In the genomic region with DNA sequence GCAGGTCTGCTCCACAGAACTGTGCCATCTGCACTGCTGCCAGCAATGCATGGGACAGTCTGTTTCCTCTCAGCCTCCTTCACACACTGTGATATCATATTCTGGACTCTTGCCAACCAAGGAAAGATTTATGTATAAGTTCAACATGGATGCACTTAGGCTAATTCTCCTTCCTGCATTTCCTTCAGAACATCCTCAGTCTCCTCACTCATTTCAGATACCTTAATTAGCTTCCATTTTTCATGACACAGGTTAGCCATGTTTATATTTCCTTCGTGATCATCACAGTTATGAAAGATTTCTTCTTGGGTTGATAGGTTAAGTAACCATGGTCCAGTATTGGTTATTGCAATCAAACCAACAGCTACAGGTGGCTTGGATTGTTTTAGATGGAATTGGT, we compare ENCODE assay signal across 1 cellular context.
TF ChIP-seq lines count a peak whose summit lies in the region.

No MANE protein-coding gene starts in this region.

TF ChIP-seq in K562, 482 proteins besides CTCF, POLR2A, EP300 and RAD21 (continued from another document and continues in another):
- TF ChIP-seq, protein P1, sequence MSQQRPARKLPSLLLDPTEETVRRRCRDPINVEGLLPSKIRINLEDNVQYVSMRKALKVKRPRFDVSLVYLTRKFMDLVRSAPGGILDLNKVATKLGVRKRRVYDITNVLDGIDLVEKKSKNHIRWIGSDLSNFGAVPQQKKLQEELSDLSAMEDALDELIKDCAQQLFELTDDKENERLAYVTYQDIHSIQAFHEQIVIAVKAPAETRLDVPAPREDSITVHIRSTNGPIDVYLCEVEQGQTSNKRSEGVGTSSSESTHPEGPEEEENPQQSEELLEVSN (IDR thresholded peaks at IDR 0.05; ENCODE audit: borderline replicate concordance in 1 of 2, extremely low read depth in 1 of 2, insufficient read depth in 1 of 2, insufficient read length in 1 of 2, low read depth in 1 of 2, low read length in 1 of 2, poor library complexity in 1 of 2, severe bottlenecking in 1 of 2), result no peak
- TF ChIP-seq NFE2L1 (tag; IDR thresholded peaks at IDR 0.05; ENCODE audit: borderline replicate concordance, low read depth) (peak; percentile 49; the same call in 1 of the 2 replicates), SMC3 (conservative IDR thresholded peaks at IDR 0.05; ENCODE audit: insufficient read depth, low read depth, low read length) (no peak), NFIC (IDR thresholded peaks at IDR 0.05) (peak; percentile 95), KLF13 (tag; IDR thresholded peaks at IDR 0.05; ENCODE audit: borderline replicate concordance, low read depth) (peak; percentile 66; the same call in 1 of the 2 replicates), RFX5 (IDR thresholded peaks at IDR 0.05; ENCODE audit: low read depth, low read length) (no peak), LCOR (CRISPR knock-in tag; IDR thresholded peaks at IDR 0.05) (no peak), SOX6 (IDR thresholded peaks at IDR 0.05) (no peak), HNRNPK (IDR thresholded peaks at IDR 0.05; ENCODE audit: low read depth, low read length, poor library complexity, severe bottlenecking) (no peak), TEAD2 (tag; IDR thresholded peaks at IDR 0.05) (peak; percentile 88), MEF2D (tag; conservative IDR thresholded peaks at IDR 0.05; ENCODE audit: low read depth) (peak; percentile 92), SMAD4 (CRISPR knock-in tag; conservative IDR thresholded peaks at IDR 0.05) (peak; percentile 67), PYGO2 (tag; IDR thresholded peaks at IDR 0.05) (peak; percentile 86), KLF16 (IDR thresholded peaks at IDR 0.05) (no peak), DMBX1 (CRISPR knock-in tag; IDR thresholded peaks at IDR 0.05; ENCODE audit: borderline replicate concordance) (peak; percentile 88), TEAD1 (CRISPR knock-in tag; IDR thresholded peaks at IDR 0.05) (peak in 1 of 2 experiments; percentile 87; a peak in 2 of 4 replicates), ATF1 (CRISPR knock-in tag; IDR thresholded peaks at IDR 0.05) (no peak), ATF1 (tag; IDR thresholded peaks at IDR 0.05) (peak; percentile 33; the same call in 1 of the 2 replicates), CREM (IDR thresholded peaks at IDR 0.05; ENCODE audit: low read depth) (no peak), TAF7 (tag; IDR thresholded peaks at IDR 0.05) (0 out of 2 replicates have a peak, but pooled peaks have one; percentile 43), KLF6 (CRISPR knock-in tag; IDR thresholded peaks at IDR 0.05; ENCODE audit: borderline replicate concordance) (peak; percentile 91; the same call in 1 of the 2 replicates), ZNF584 (CRISPR knock-in tag; IDR thresholded peaks at IDR 0.05; ENCODE audit: low read depth) (peak; percentile 63; the same call in 1 of the 2 replicates), ZNF12 (CRISPR knock-in tag; IDR thresholded peaks at IDR 0.05) (peak; percentile 87), SREBF2 (CRISPR knock-in tag; IDR thresholded peaks at IDR 0.05) (no peak), ZKSCAN8 (CRISPR knock-in tag; IDR thresholded peaks at IDR 0.05) (peak; percentile 51; the same call in 1 of the 2 replicates), ZNF79 (CRISPR knock-in tag; IDR thresholded peaks at IDR 0.05; ENCODE audit: low read depth) (no peak), HNRNPH1 (optimal IDR thresholded peaks at IDR 0.05; ENCODE audit: low read depth, low read length) (no peak), GABPB2 (CRISPR knock-in tag; conservative IDR thresholded peaks at IDR 0.05) (no peak), ZNF217 (CRISPR knock-in tag; IDR thresholded peaks at IDR 0.05) (no peak), JUND (IDR thresholded peaks at IDR 0.05; ENCODE audit: borderline replicate concordance, low read depth, low read length) (no peak), JUND (tag; IDR thresholded peaks at IDR 0.05; ENCODE audit: borderline replicate concordance, low read depth, low read length) (peak; percentile 81; the same call in 2 of the 3 replicates), KAT2B (IDR thresholded peaks at IDR 0.05; ENCODE audit: low read depth, low read length) (no peak), ZNF212 (CRISPR knock-in tag; IDR thresholded peaks at IDR 0.05) (no peak), FOXA3 (CRISPR knock-in tag; conservative IDR thresholded peaks at IDR 0.05 in 1 of 2, IDR thresholded peaks at IDR 0.05 in 1 of 2) (0 out of 4 replicates have a peak, but pooled peaks of 1 of the 2 experiments have one; percentile 17), PTTG1 (tag; IDR thresholded peaks at IDR 0.05; ENCODE audit: low read depth) (peak; percentile 93), ZNF75A (CRISPR knock-in tag; IDR thresholded peaks at IDR 0.05) (no peak), CHD4 (IDR thresholded peaks at IDR 0.05; ENCODE audit: insufficient read depth, insufficient replicate concordance, low read depth, low read length, poor library complexity, severe bottlenecking) (no peak)
- TF ChIP-seq, protein P2, sequence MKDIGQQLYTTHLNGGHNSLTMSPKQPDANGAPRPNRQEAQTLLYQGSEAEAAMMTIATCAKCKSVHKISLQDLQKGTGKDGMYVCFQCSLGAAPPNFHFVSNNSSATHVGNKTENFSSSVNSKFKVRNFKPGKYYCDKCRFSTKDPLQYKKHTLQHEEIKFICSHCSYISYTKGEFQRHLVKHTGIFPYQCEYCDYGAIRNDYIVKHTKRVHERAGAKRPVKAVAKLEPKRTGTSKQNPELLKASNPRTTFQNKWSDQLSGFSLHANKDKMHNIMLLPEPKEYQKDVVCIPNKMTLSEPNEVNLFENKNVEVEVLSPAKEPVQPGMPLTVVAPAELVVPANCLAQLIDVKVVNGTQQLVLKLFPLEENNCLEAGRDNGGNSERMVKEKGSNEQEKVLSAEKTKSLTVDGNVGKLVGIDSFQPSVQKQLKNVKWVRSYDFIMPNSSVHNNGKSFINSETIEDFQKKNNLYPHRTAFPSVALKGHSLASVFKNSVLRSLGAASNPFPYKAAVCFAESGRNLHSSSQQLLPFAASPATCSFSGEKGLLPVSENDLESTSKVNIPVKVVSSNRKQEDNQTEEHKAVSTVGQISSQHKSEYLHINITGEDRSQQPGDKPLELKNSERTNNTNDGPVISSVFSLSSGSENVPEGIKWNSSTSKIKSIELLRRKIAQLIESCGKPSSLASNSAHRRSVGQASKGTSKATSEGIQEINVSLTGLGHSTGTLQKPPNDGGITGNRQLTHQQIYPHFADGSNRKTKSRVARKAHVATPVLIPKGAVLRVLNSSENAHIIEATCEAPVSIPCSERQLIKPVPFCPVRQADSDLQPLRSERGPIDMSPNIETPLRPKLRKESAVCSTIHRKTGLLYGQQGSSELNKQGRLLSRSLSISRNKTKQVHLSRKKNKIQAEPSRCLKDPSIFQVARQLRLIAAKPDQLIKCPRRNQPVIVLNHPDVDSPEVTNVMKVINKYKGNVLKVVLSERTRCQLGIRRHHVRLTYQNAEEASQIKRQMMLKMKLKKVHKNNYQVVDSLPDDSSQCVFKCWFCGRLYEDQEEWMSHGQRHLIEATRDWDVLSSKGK (CRISPR knock-in tag; IDR thresholded peaks at IDR 0.05), result no peak
- TF ChIP-seq, protein P3, sequence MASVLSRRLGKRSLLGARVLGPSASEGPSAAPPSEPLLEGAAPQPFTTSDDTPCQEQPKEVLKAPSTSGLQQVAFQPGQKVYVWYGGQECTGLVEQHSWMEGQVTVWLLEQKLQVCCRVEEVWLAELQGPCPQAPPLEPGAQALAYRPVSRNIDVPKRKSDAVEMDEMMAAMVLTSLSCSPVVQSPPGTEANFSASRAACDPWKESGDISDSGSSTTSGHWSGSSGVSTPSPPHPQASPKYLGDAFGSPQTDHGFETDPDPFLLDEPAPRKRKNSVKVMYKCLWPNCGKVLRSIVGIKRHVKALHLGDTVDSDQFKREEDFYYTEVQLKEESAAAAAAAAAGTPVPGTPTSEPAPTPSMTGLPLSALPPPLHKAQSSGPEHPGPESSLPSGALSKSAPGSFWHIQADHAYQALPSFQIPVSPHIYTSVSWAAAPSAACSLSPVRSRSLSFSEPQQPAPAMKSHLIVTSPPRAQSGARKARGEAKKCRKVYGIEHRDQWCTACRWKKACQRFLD (CRISPR knock-in tag; IDR thresholded peaks at IDR 0.05), result peak; percentile 82
- TF ChIP-seq, protein P4, sequence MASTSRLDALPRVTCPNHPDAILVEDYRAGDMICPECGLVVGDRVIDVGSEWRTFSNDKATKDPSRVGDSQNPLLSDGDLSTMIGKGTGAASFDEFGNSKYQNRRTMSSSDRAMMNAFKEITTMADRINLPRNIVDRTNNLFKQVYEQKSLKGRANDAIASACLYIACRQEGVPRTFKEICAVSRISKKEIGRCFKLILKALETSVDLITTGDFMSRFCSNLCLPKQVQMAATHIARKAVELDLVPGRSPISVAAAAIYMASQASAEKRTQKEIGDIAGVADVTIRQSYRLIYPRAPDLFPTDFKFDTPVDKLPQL (IDR thresholded peaks at IDR 0.05; ENCODE audit: extremely low read depth, insufficient read length), result no peak
- TF ChIP-seq, protein P5, sequence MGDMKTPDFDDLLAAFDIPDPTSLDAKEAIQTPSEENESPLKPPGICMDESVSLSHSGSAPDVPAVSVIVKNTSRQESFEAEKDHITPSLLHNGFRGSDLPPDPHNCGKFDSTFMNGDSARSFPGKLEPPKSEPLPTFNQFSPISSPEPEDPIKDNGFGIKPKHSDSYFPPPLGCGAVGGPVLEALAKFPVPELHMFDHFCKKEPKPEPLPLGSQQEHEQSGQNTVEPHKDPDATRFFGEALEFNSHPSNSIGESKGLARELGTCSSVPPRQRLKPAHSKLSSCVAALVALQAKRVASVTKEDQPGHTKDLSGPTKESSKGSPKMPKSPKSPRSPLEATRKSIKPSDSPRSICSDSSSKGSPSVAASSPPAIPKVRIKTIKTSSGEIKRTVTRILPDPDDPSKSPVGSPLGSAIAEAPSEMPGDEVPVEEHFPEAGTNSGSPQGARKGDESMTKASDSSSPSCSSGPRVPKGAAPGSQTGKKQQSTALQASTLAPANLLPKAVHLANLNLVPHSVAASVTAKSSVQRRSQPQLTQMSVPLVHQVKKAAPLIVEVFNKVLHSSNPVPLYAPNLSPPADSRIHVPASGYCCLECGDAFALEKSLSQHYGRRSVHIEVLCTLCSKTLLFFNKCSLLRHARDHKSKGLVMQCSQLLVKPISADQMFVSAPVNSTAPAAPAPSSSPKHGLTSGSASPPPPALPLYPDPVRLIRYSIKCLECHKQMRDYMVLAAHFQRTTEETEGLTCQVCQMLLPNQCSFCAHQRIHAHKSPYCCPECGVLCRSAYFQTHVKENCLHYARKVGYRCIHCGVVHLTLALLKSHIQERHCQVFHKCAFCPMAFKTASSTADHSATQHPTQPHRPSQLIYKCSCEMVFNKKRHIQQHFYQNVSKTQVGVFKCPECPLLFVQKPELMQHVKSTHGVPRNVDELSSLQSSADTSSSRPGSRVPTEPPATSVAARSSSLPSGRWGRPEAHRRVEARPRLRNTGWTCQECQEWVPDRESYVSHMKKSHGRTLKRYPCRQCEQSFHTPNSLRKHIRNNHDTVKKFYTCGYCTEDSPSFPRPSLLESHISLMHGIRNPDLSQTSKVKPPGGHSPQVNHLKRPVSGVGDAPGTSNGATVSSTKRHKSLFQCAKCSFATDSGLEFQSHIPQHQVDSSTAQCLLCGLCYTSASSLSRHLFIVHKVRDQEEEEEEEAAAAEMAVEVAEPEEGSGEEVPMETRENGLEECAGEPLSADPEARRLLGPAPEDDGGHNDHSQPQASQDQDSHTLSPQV (IDR thresholded peaks at IDR 0.05), result peak; percentile 98
- TF ChIP-seq, protein P6, sequence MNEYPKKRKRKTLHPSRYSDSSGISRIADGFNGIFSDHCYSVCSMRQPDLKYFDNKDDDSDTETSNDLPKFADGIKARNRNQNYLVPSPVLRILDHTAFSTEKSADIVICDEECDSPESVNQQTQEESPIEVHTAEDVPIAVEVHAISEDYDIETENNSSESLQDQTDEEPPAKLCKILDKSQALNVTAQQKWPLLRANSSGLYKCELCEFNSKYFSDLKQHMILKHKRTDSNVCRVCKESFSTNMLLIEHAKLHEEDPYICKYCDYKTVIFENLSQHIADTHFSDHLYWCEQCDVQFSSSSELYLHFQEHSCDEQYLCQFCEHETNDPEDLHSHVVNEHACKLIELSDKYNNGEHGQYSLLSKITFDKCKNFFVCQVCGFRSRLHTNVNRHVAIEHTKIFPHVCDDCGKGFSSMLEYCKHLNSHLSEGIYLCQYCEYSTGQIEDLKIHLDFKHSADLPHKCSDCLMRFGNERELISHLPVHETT (CRISPR knock-in tag; conservative IDR thresholded peaks at IDR 0.05 in 1 of 2, IDR thresholded peaks at IDR 0.05 in 1 of 2), result peak in 1 of 2 experiments; percentile 82; a peak in 2 of 4 replicates
- TF ChIP-seq, protein P7, sequence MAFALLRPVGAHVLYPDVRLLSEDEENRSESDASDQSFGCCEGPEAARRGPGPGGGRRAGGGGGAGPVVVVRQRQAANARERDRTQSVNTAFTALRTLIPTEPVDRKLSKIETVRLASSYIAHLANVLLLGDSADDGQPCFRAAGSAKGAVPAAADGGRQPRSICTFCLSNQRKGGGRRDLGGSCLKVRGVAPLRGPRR (CRISPR knock-in tag; IDR thresholded peaks at IDR 0.05), result 0 out of 2 replicates have a peak, but pooled peaks have one; percentile 56
- TF ChIP-seq, protein P8, sequence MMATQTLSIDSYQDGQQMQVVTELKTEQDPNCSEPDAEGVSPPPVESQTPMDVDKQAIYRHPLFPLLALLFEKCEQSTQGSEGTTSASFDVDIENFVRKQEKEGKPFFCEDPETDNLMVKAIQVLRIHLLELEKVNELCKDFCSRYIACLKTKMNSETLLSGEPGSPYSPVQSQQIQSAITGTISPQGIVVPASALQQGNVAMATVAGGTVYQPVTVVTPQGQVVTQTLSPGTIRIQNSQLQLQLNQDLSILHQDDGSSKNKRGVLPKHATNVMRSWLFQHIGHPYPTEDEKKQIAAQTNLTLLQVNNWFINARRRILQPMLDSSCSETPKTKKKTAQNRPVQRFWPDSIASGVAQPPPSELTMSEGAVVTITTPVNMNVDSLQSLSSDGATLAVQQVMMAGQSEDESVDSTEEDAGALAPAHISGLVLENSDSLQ (IDR thresholded peaks at IDR 0.05), result 0 out of 2 replicates have a peak, but pooled peaks have one; percentile 42
- TF ChIP-seq, protein P9, sequence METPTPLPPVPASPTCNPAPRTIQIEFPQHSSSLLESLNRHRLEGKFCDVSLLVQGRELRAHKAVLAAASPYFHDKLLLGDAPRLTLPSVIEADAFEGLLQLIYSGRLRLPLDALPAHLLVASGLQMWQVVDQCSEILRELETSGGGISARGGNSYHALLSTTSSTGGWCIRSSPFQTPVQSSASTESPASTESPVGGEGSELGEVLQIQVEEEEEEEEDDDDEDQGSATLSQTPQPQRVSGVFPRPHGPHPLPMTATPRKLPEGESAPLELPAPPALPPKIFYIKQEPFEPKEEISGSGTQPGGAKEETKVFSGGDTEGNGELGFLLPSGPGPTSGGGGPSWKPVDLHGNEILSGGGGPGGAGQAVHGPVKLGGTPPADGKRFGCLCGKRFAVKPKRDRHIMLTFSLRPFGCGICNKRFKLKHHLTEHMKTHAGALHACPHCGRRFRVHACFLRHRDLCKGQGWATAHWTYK (CRISPR knock-in tag; IDR thresholded peaks at IDR 0.05), result peak; percentile 73; the same call in 1 of the 2 replicates
- TF ChIP-seq, protein P10, sequence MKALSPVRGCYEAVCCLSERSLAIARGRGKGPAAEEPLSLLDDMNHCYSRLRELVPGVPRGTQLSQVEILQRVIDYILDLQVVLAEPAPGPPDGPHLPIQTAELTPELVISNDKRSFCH (CRISPR knock-in tag; IDR thresholded peaks at IDR 0.05), result no peak
- TF ChIP-seq, protein P10 (tag; IDR thresholded peaks at IDR 0.05), result peak; percentile 68
